Comparison of ENCODE assay signal across 12 cellular contexts in genomic region chr13:44013666-44014291, GRCh38.
DNase-seq lines count a peak whose midpoint lies in the region; ATAC-seq and TF ChIP-seq lines count a peak whose summit lies in the region.
"Had no signal": no experiment of that assay in that cellular context is flagged by ENCODE, and none has a peak within 500 bp of the region (broad histone marks: within the 10 kb centered on the region; RNA-seq: fewer than 3 reads in every experiment).

No MANE protein-coding gene starts in this region.

- H3K27ac ChIP-seq in RWPE2 (ENCODE audit: poor library complexity, severe bottlenecking) (no peak overlapping the region), suprapubic skin (no peak overlapping the region)

- peaks cover 5% of the 10 kb centered on the region for H3K27me3 Mint-ChIP-seq in nephron progenitor cell (ENCODE audit: low read depth, poor library complexity)

- peak; percentile 46 for DNase-seq in AG10803 (ENCODE audit: low read depth)
- no peak for DNase-seq in RWPE2 (ENCODE audit: low spot score)
- peak; percentile 77 for DNase-seq in fibroblast of peridontal ligament (ENCODE audit: extremely low read depth)
- no peak for DNase-seq in nephron progenitor cell
- no peak for DNase-seq in suprapubic skin (ENCODE audit: low spot score in 2 of 2)
- no peak for DNase-seq in activated CD4-positive, CD25-positive, alpha-beta regulatory T cell treated with anti-CD3 and anti-CD28 coated beads, Interleukin-2, amount 50 U/mL, for 72 hours
- DNase-seq: DMS53; MG63; stimulated activated CD8-positive, alpha-beta memory T cell treated with anti-CD3 and anti-CD28 coated beads, Interleukin-4, amount 100 ng/mL, for 48 hours had no signal

- TF ChIP-seq CTCF in AG10803 (conservative IDR thresholded peaks at IDR 0.05; ENCODE audit: low read length) (no peak), RWPE2 (IDR thresholded peaks at IDR 0.05; ENCODE audit: poor library complexity, severe bottlenecking) (no peak), nephron progenitor cell (IDR thresholded peaks at IDR 0.05) (no peak), suprapubic skin (IDR thresholded peaks at IDR 0.05) (no peak)

- H3K9me3 Mint-ChIP-seq in nephron progenitor cell, result no peaks in the 10 kb centered on the region
- H3K9me3 Mint-ChIP-seq: neural crest cell had no signal

- WGBS in suprapubic skin, result 35% methylated on average over 6 of the region's 6 CpGs

- H3K36me3 Mint-ChIP-seq in nephron progenitor cell (ENCODE audit: low read depth), result no peaks in the 10 kb centered on the region

- H3K36me3 ChIP-seq in RWPE2 (ENCODE audit: low read depth) (no peaks in the 10 kb centered on the region), suprapubic skin (no peaks in the 10 kb centered on the region)
- H3K36me3 ChIP-seq: MG63 had no signal

- H3K4me1 ChIP-seq in RWPE2 (ENCODE audit: insufficient read depth, poor library complexity, severe bottlenecking) (no peaks in the 10 kb centered on the region), suprapubic skin (no peaks in the 10 kb centered on the region)

- no peak overlapping the region for H3K4me3 ChIP-seq in AG10803 (ENCODE audit: low read length)
- no peak overlapping the region for H3K4me3 ChIP-seq in RWPE2 (ENCODE audit: severe bottlenecking)
- H3K4me3 ChIP-seq in suprapubic skin, result no peak overlapping the region
- H3K4me3 ChIP-seq: MG63 had no signal

- H3K4me1 Mint-ChIP-seq in nephron progenitor cell, result peaks cover 36% of the 10 kb centered on the region

- no peak for TF ChIP-seq EP300 in suprapubic skin (IDR thresholded peaks at IDR 0.05)

- no peak for TF ChIP-seq POLR2A in suprapubic skin (IDR thresholded peaks at IDR 0.05)

- peak overlapping the region; percentile 31 for H3K27ac Mint-ChIP-seq in nephron progenitor cell

- H3K27me3 ChIP-seq in RWPE2 (ENCODE audit: insufficient read depth, poor library complexity, severe bottlenecking) (no peaks in the 10 kb centered on the region), suprapubic skin (no peaks in the 10 kb centered on the region)
- H3K27me3 ChIP-seq: MG63 had no signal

- ATAC-seq in RWPE2 (ENCODE audit: low read depth) (peak; percentile 36; the same call in 1 of the 3 replicates), GM21447 (IDR thresholded peaks at IDR 0.05; ENCODE audit: unreplicated experiment) (no peak), GM19397 (IDR thresholded peaks at IDR 0.05; ENCODE audit: unreplicated experiment) (no peak)

- no peaks in the 10 kb centered on the region for H3K9me3 ChIP-seq in RWPE2 (ENCODE audit: severe bottlenecking)
- H3K9me3 ChIP-seq in suprapubic skin, result no peaks in the 10 kb centered on the region
- H3K9me3 ChIP-seq: MG63 had no signal

- H3K4me3 Mint-ChIP-seq in nephron progenitor cell, result no peak overlapping the region
- H3K4me3 Mint-ChIP-seq: neural crest cell had no signal

Comparison
In these comparisons a context has a peak if more than half of its experiments do, and no peak if none do; other contexts are left out.
1. DNase-seq: peak in AG10803 (single experiment) and fibroblast of peridontal ligament (single experiment); none in RWPE2 (single experiment), nephron progenitor cell (single experiment), suprapubic skin (0 of 2) and activated CD4-positive, CD25-positive, alpha-beta regulatory T cell treated with anti-CD3 and anti-CD28 coated beads, Interleukin-2, amount 50 U/mL, for 72 hours (single experiment).